In genomic region chr7:107543338-107543993, GRCh38 we compare ENCODE assay signal across 1 cellular context.
TF ChIP-seq lines count a peak whose summit lies in the region.

No MANE protein-coding gene starts in this region.

TF ChIP-seq in IMR-90, 13 proteins besides CTCF, POLR2A, EP300 and RAD21 (continued from another document):
- no peak for TF ChIP-seq FOS (IDR thresholded peaks at IDR 0.05; ENCODE audit: low read depth, low read length)
- TF ChIP-seq, protein P1, sequence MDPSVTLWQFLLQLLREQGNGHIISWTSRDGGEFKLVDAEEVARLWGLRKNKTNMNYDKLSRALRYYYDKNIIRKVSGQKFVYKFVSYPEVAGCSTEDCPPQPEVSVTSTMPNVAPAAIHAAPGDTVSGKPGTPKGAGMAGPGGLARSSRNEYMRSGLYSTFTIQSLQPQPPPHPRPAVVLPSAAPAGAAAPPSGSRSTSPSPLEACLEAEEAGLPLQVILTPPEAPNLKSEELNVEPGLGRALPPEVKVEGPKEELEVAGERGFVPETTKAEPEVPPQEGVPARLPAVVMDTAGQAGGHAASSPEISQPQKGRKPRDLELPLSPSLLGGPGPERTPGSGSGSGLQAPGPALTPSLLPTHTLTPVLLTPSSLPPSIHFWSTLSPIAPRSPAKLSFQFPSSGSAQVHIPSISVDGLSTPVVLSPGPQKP (IDR thresholded peaks at IDR 0.05; ENCODE audit: borderline replicate concordance, low read depth, low read length) = no peak
- no peak for TF ChIP-seq RFX5 (IDR thresholded peaks at IDR 0.05; ENCODE audit: low read depth, low read length)
- TF ChIP-seq USF2 (IDR thresholded peaks at IDR 0.05; ENCODE audit: low read depth, low read length) = no peak
- TF ChIP-seq MAZ (IDR thresholded peaks at IDR 0.05; ENCODE audit: borderline replicate concordance, low read depth, low read length) = no peak
- TF ChIP-seq BHLHE40 (IDR thresholded peaks at IDR 0.05; ENCODE audit: low read depth, low read length) = no peak
- TF ChIP-seq MXI1 (IDR thresholded peaks at IDR 0.05; ENCODE audit: borderline replicate concordance, low read depth, low read length) = no peak
- TF ChIP-seq CEBPB (IDR thresholded peaks at IDR 0.05; ENCODE audit: low read depth, low read length) = no peak
- no peak for TF ChIP-seq SMC3 (IDR thresholded peaks at IDR 0.05; ENCODE audit: low read depth, low read length)
